21 cellular contexts compared by ENCODE assay signal in genomic region chr3:113523241-113523640, GRCh38. TPM values are rescaled to one million over a fixed set of nuclear protein-coding genes. Genes with fewer than 3 reads are reported as not detected.
DNase-seq lines count a peak whose midpoint lies in the region; ATAC-seq and TF ChIP-seq lines count a peak whose summit lies in the region.
"Had no signal": no experiment of that assay in that cellular context is flagged by ENCODE, and none has a peak within 500 bp of the region (broad histone marks: within the 10 kb centered on the region; RNA-seq: fewer than 3 reads in every experiment).

No MANE protein-coding gene starts in this region.

- no peak overlapping the region for H3K4me2 ChIP-seq in PC-3 (ENCODE audit: low read length)
- H3K4me2 ChIP-seq: BLaER1 had no signal

- H3F3A ChIP-seq in PC-3 (ENCODE audit: low read length, unreplicated experiment) = no peaks in the 10 kb centered on the region

- CTCF ChIA-PET in PC-3 (lab: Charles Lee) = no interaction called here
- CTCF ChIA-PET in CD8-positive, alpha-beta T cell (lab: Charles Lee) = interaction anchor here (1.1 to 1.2 kb wide), 2 partner anchors 28 to 54 kb away, joined by 3 read pairs; no protein-coding TSS in a partner anchor

- H3K4me3 ChIP-seq in PC-3 (ENCODE audit: low read length) = no peak overlapping the region
- no peak overlapping the region for H3K4me3 ChIP-seq in epithelial cell of esophagus (ENCODE audit: low read length)
- H3K4me3 ChIP-seq in Peyer's patch = no peak overlapping the region
- H3K4me3 ChIP-seq in CD8-positive, alpha-beta T cell (ENCODE audit: low read depth, low read length) = no peak overlapping the region
- H3K4me3 ChIP-seq: BLaER1 had no signal

- no peak overlapping the region for H3K27ac Mint-ChIP-seq in CD8-positive, alpha-beta T cell
- H3K27ac Mint-ChIP-seq: CD14-positive monocyte; CD4-positive, alpha-beta memory T cell; CD4-positive, CD25-positive, alpha-beta regulatory T cell had no signal

- POLR2A ChIA-PET in PC-3 (lab: Charles Lee; ENCODE audit: unreplicated experiment) = no interaction called here
- POLR2A ChIA-PET in CD8-positive, alpha-beta T cell (lab: Charles Lee) = no interaction called here

- no TSS peak for BruUV-seq in PC-3 (replicated peaks; lab: Mats Ljungman, UMichigan)

- H3K4me3 Mint-ChIP-seq in CD8-positive, alpha-beta T cell = no peak overlapping the region
- H3K4me3 Mint-ChIP-seq: CD14-positive monocyte; CD4-positive, alpha-beta memory T cell; CD4-positive, CD25-positive, alpha-beta regulatory T cell had no signal

- intact Hi-C loops in PC-3 (cut with micrococcal nuclease) = loop anchor here (1.0 kb wide), 1 partner anchor 9 kb away; the partner anchor contains the start of gene SIDT1
- intact Hi-C loops in CD8-positive, alpha-beta T cell (cut with DNase I, micrococcal nuclease) = loop anchor here in 1 of 2 experiments (10.0 kb wide), 1 partner anchor 532 kb away; the partner anchor contains the start of genes CCDC191 and QTRT2

- no peak overlapping the region for H2AFZ ChIP-seq in PC-3 (ENCODE audit: low read length)

- H3K9me2 ChIP-seq in PC-3 (replicated peaks; ENCODE audit: low read length) = no peaks in the 10 kb centered on the region

- H3K36me3 ChIP-seq in PC-3 (ENCODE audit: low read depth, low read length) (no peaks in the 10 kb centered on the region), Peyer's patch (no peaks in the 10 kb centered on the region)
- H3K36me3 ChIP-seq in CD8-positive, alpha-beta T cell (ENCODE audit: insufficient read depth, low read length) = no peaks in the 10 kb centered on the region
- H3K36me3 ChIP-seq: BE2C, BLaER1 had no signal

- H3K27ac ChIP-seq in PC-3 (ENCODE audit: low read length) (peak overlapping the region; percentile 35), foreskin keratinocyte (no peak overlapping the region), Peyer's patch (no peak overlapping the region)
- no peak overlapping the region for H3K27ac ChIP-seq in CD8-positive, alpha-beta T cell (ENCODE audit: low read depth, low read length)
- H3K27ac ChIP-seq: BLaER1 had no signal

- H3K27me3 Mint-ChIP-seq in CD8-positive, alpha-beta T cell (ENCODE audit: low read depth) = peaks cover 3% of the 10 kb centered on the region

- no peaks in the 10 kb centered on the region for H3K79me2 ChIP-seq in PC-3 (ENCODE audit: low read length)

- no peaks in the 10 kb centered on the region for H3K9me3 ChIP-seq in PC-3 (ENCODE audit: low read length)
- H3K9me3 ChIP-seq in Peyer's patch = no peaks in the 10 kb centered on the region
- H3K9me3 ChIP-seq in CD8-positive, alpha-beta T cell (ENCODE audit: low read length) = no peaks in the 10 kb centered on the region
- H3K9me3 ChIP-seq: BE2C, BLaER1, Caco-2 had no signal

- no peaks in the 10 kb centered on the region for H3K36me3 Mint-ChIP-seq in CD8-positive, alpha-beta T cell
- H3K36me3 Mint-ChIP-seq: CD14-positive monocyte; CD4-positive, alpha-beta memory T cell; CD4-positive, CD25-positive, alpha-beta regulatory T cell had no signal

- TF ChIP-seq CTCF in PC-3 (conservative IDR thresholded peaks at IDR 0.05; ENCODE audit: low read depth, low read length) = no peak
- TF ChIP-seq CTCF in epithelial cell of esophagus (IDR thresholded peaks at IDR 0.05; ENCODE audit: insufficient read depth, low read depth, low read length, missing control alignments) = no peak
- no peak for TF ChIP-seq CTCF in foreskin keratinocyte (conservative IDR thresholded peaks at IDR 0.05)
- no peak for TF ChIP-seq CTCF in Peyer's patch (IDR thresholded peaks at IDR 0.05)
- no peak for TF ChIP-seq CTCF in CD8-positive, alpha-beta T cell (IDR thresholded peaks at IDR 0.05)

- H3K9ac ChIP-seq in PC-3 (ENCODE audit: low read length) = no peak overlapping the region
- H3K9ac ChIP-seq: BLaER1 had no signal

- ATAC-seq in PC-3 (peak; percentile 61), foreskin keratinocyte (peak; percentile 48), GM21717 (IDR thresholded peaks at IDR 0.05; ENCODE audit: unreplicated experiment) (no peak)
- no peak for ATAC-seq in CD8-positive, alpha-beta T cell

- H3K27me3 ChIP-seq in PC-3 (ENCODE audit: low read length) (no peaks in the 10 kb centered on the region), foreskin keratinocyte (peaks cover 37% of the 10 kb centered on the region), Peyer's patch (no peaks in the 10 kb centered on the region)
- H3K27me3 ChIP-seq in CD8-positive, alpha-beta T cell (ENCODE audit: insufficient read depth, low read length) = no peaks in the 10 kb centered on the region
- H3K27me3 ChIP-seq: BLaER1 had no signal

- peak; percentile 58 for DNase-seq in PC-3
- DNase-seq in epithelial cell of esophagus (ENCODE audit: low read depth) = peak; percentile 68
- peak in 1 of 2 donors; percentile 42 for DNase-seq in foreskin keratinocyte
- DNase-seq in NCI-H2196 (lab: John Stamatoyannopoulos, UW; ENCODE audit: unreplicated experiment) = no peak
- no peak for DNase-seq in Peyer's patch
- DNase-seq in CD8-positive, alpha-beta T cell = no peak
- DNase-seq: 8988T; ACHN; BE2C; C1 segment of cervical spinal cord; Caco-2; Calu3; CD4-positive, alpha-beta memory T cell; CD4-positive, CD25-positive, alpha-beta regulatory T cell; DMS79 treated with DMSO at 0.1 percent for 48 hours; GF-D8 had no signal

- H3K4me1 ChIP-seq in PC-3 (ENCODE audit: insufficient read depth, low read length) = peaks cover 11% of the 10 kb centered on the region; the same call in 1 of the 2 replicates
- no peaks in the 10 kb centered on the region for H3K4me1 ChIP-seq in foreskin keratinocyte
- H3K4me1 ChIP-seq in Peyer's patch = no peaks in the 10 kb centered on the region
- H3K4me1 ChIP-seq in CD8-positive, alpha-beta T cell (ENCODE audit: insufficient read depth, low read length) = no peaks in the 10 kb centered on the region
- H3K4me1 ChIP-seq: BE2C, BLaER1, Caco-2 had no signal

- H3K9me3 Mint-ChIP-seq in CD8-positive, alpha-beta T cell = no peaks in the 10 kb centered on the region

- no peaks in the 10 kb centered on the region for H4K20me1 ChIP-seq in PC-3 (ENCODE audit: low read length)
- H4K20me1 ChIP-seq: BLaER1 had no signal

- no peaks in the 10 kb centered on the region for H3K4me1 Mint-ChIP-seq in CD8-positive, alpha-beta T cell (ENCODE audit: low read depth)
- H3K4me1 Mint-ChIP-seq: CD14-positive monocyte; CD4-positive, alpha-beta memory T cell; CD4-positive, CD25-positive, alpha-beta regulatory T cell had no signal

- no peak for TF ChIP-seq POLR2A in Peyer's patch (IDR thresholded peaks at IDR 0.05)

RNA-seq across cellular contexts. Expression of gene SPICE1, which starts 8.3 kb away (rescaled TPM):
- total RNA-seq in PC-3 (2014; rRNA removed) (9.0 and 18.5 TPM in 2 replicates), foreskin keratinocyte (10.2 and 11.3 TPM in 2 replicates), Peyer's patch (10 to 100 TPM; 15.2 to 39.6 (median 20.6) TPM)
- 2.1 and 2.9 TPM in 2 replicates for polyA plus RNA-seq in foreskin keratinocyte
- 10 to 100 TPM; 10.6 to 11.6 TPM for total RNA-seq in CD8-positive, alpha-beta T cell

RNA-seq across cellular contexts. Expression of gene SIDT1, which starts 9.1 kb away (rescaled TPM):
- 14.1 and 18.4 TPM in 2 replicates for total RNA-seq in PC-3 (2014; rRNA removed)
- 0.03 and 0.11 TPM in 2 replicates for total RNA-seq in foreskin keratinocyte
- 0.02 and 0.04 TPM in 2 replicates for polyA plus RNA-seq in foreskin keratinocyte
- 100 to 1,000 TPM in 2 of 4 donors, 10 to 100 TPM in 2; 62.5 to 116 (median 91.6) TPM for total RNA-seq in Peyer's patch
- total RNA-seq in CD8-positive, alpha-beta T cell = 10 to 100 TPM; 32.1 to 38.3 TPM
- total RNA-seq: A673 had no signal
- polyA plus RNA-seq: AG04450 had no signal

Comparison
In these comparisons a context has a peak if more than half of its experiments do, and no peak if none do; other contexts are left out.
1. ATAC-seq: peak in PC-3 (single experiment) and foreskin keratinocyte (single experiment); none in GM21717 (single experiment) and CD8-positive, alpha-beta T cell (single experiment).
2. DNase-seq: peak in PC-3 (single experiment) and epithelial cell of esophagus (single experiment); none in NCI-H2196 (single experiment), Peyer's patch (0 of 3) and CD8-positive, alpha-beta T cell (0 of 7).
3. RNA of gene SIDT1, which starts 9.1 kb away (total RNA-seq): 62.5 to 116 TPM in Peyer's patch, 32.1 to 38.3 TPM in CD8-positive, alpha-beta T cell and 14.1 to 18.4 TPM in PC-3; 0.03 to 0.11 TPM in foreskin keratinocyte; every median in the first group is over 10 times any median in the second.